In the genomic region with DNA sequence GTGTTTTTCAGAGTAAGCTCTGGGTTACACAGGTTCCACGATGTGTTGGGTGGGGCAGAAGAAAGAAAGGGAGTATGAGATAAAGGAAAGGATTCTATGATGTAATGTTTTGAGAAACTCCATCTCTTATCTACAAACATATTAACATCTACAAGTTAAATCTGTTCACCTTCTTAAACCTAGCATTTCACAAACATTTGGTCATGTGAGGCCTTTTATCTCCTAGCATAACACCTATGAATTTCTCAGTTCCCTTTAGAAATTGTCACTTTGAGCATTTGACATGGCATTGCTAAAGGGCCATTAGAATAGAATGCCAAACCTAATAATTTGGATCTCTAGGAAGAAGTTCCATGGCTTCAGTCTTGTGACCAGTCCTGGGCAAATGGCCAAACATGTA, we compare ENCODE assay signal across 26 cellular contexts.
"Had no signal": no experiment of that assay in that cellular context is flagged by ENCODE, and none has a peak within 500 bp of the region (broad histone marks: within the 10 kb centered on the region; RNA-seq: fewer than 3 reads in every experiment).

No MANE protein-coding gene starts in this region.

- H3K27me3 ChIP-seq: colonic mucosa, esophagus squamous epithelium, gastrocnemius medialis, heart right ventricle, left lung had no signal

- H3K4me3 ChIP-seq: colonic mucosa, esophagus squamous epithelium, gastrocnemius medialis, heart right ventricle, left lung, lung had no signal

- FAIRE-seq: endometrium, keratinocyte had no signal

- ATAC-seq: effector memory CD8-positive, alpha-beta T cell; esophagus mucosa; gastrocnemius medialis; heart right ventricle; left cardiac atrium; left lung; left ventricle myocardium superior; naive thymus-derived CD4-positive, alpha-beta T cell had no signal

- H3K4me1 ChIP-seq: colonic mucosa had no signal

- DNase-seq: colonic mucosa; cortex of kidney; effector CD8-positive, alpha-beta T cell; effector memory CD8-positive, alpha-beta T cell; endodermal cell; erythroblast; esophagus squamous epithelium; foreskin fibroblast; foreskin melanocyte; gastrocnemius medialis; glutamatergic neuron; head of caudate nucleus; heart right ventricle; hippocampal formation; left cardiac atrium; left lung; left ventricle myocardium superior; mammary epithelial cell; mesendoderm; midbrain; naive thymus-derived CD4-positive, alpha-beta T cell had no signal

- H3K27ac ChIP-seq: colonic mucosa, epithelial cell of prostate, esophagus squamous epithelium, gastrocnemius medialis, heart right ventricle, left lung had no signal

- H3K36me3 ChIP-seq: colonic mucosa, esophagus squamous epithelium, gastrocnemius medialis had no signal
